Comparison of ENCODE assay signal across 9 cellular contexts in the genomic region with DNA sequence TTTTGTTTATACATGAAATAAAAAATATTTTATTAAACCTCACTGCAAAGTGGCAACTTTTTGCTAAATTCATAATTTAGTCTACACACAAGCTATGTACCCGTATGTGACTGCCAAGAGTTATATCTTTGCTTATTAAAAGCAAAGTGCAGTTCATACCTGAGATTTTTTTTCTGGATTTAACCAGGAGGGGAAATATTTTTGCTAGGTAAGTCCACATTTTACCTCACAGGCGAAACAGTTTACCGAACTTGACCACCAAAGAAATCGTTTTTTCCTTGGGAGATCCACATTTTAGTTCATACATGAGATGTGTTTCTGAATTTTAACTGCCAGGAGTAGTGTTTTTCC. TPM values are rescaled to one million over a fixed set of nuclear protein-coding genes. Genes with fewer than 3 reads are reported as not detected.
DNase-seq lines count a peak whose midpoint lies in the region; ATAC-seq lines count a peak whose summit lies in the region.
"Had no signal": no experiment of that assay in that cellular context is flagged by ENCODE, and none has a peak within 500 bp of the region (broad histone marks: within the 10 kb centered on the region; RNA-seq: fewer than 3 reads in every experiment).

No MANE protein-coding gene starts in this region.

- intact Hi-C loops in activated CD4-positive, alpha-beta memory T cell treated with anti-CD3 and anti-CD28 coated beads for 36 hours (cut with micrococcal nuclease), result loop anchor here (2.0 kb wide), 1 partner anchor 14 kb away; no protein-coding TSS in a partner anchor

- H3K27ac Mint-ChIP-seq in T-helper 1 cell treated with Interleukin-12 subunit alpha and Interleukin-12 subunit beta and Interleukin-4 antibody, amounts not matched to agents 30 μg/mL and 1 μg/mL, for 36 hours, result peak overlapping the region; percentile 45
- H3K27ac Mint-ChIP-seq in activated CD4-positive, alpha-beta memory T cell treated with anti-CD3 and anti-CD28 coated beads for 36 hours, result peak overlapping the region; percentile 77
- peak overlapping the region in 4 of 6 donors; percentile 36 to 51 (median 49) for H3K27ac Mint-ChIP-seq in immature natural killer cell
- peak overlapping the region; percentile 97 for H3K27ac Mint-ChIP-seq in stimulated activated memory B cell treated with anti-CD40 and anti-IgM and Interleukin-4, amounts not matched to agents 10 μg/mL and 1 μg/mL and 100 μg/mL, for 72 hours

- DNase-seq in T-helper 1 cell (no peak), immature natural killer cell (no peak), HuH-7 (ENCODE audit: low spot score) (no peak), dermis blood vessel endothelial cell (no peak)
- DNase-seq in activated CD4-positive, alpha-beta memory T cell treated with anti-CD3 and anti-CD28 coated beads for 36 hours, result no peak

- H3K4me3 Mint-ChIP-seq in T-helper 1 cell treated with Interleukin-12 subunit alpha and Interleukin-12 subunit beta and Interleukin-4 antibody, amounts not matched to agents 30 μg/mL and 1 μg/mL, for 36 hours, result peak overlapping the region; percentile 90
- peak overlapping the region; percentile 89 for H3K4me3 Mint-ChIP-seq in activated CD4-positive, alpha-beta memory T cell treated with anti-CD3 and anti-CD28 coated beads for 36 hours
- peak overlapping the region; percentile 86 to 92 (median 90) for H3K4me3 Mint-ChIP-seq in immature natural killer cell
- peak overlapping the region; percentile 94 for H3K4me3 Mint-ChIP-seq in stimulated activated memory B cell treated with anti-CD40 and anti-IgM and Interleukin-4, amounts not matched to agents 10 μg/mL and 1 μg/mL and 100 μg/mL, for 72 hours

- H3K36me3 Mint-ChIP-seq in T-helper 1 cell treated with Interleukin-12 subunit alpha and Interleukin-12 subunit beta and Interleukin-4 antibody, amounts not matched to agents 30 μg/mL and 1 μg/mL, for 36 hours (ENCODE audit: low read depth), result peaks cover 12% of the 10 kb centered on the region
- peaks cover 27% of the 10 kb centered on the region for H3K36me3 Mint-ChIP-seq in activated CD4-positive, alpha-beta memory T cell treated with anti-CD3 and anti-CD28 coated beads for 36 hours
- peaks cover 0 to 9% (median 4%) of the 10 kb centered on the region in 3 donors for H3K36me3 Mint-ChIP-seq in immature natural killer cell
- peaks cover 37% of the 10 kb centered on the region for H3K36me3 Mint-ChIP-seq in stimulated activated memory B cell treated with anti-CD40 and anti-IgM and Interleukin-4, amounts not matched to agents 10 μg/mL and 1 μg/mL and 100 μg/mL, for 72 hours

- no peaks in the 10 kb centered on the region for H3K27me3 Mint-ChIP-seq in T-helper 1 cell treated with Interleukin-12 subunit alpha and Interleukin-12 subunit beta and Interleukin-4 antibody, amounts not matched to agents 30 μg/mL and 1 μg/mL, for 36 hours (ENCODE audit: low read depth)
- no peaks in the 10 kb centered on the region for H3K27me3 Mint-ChIP-seq in activated CD4-positive, alpha-beta memory T cell treated with anti-CD3 and anti-CD28 coated beads for 36 hours
- peaks cover 15 to 27% (median 24%) of the 10 kb centered on the region in 3 donors for H3K27me3 Mint-ChIP-seq in immature natural killer cell (ENCODE audit: low read depth in 3 of 3)
- no peaks in the 10 kb centered on the region for H3K27me3 Mint-ChIP-seq in stimulated activated memory B cell treated with anti-CD40 and anti-IgM and Interleukin-4, amounts not matched to agents 10 μg/mL and 1 μg/mL and 100 μg/mL, for 72 hours

- ATAC-seq in stimulated activated memory B cell treated with anti-CD40 and anti-IgM and Interleukin-4, amounts not matched to agents 10 μg/mL and 1 μg/mL and 100 μg/mL, for 72 hours, result no peak
- no peak for ATAC-seq in GM19395 (IDR thresholded peaks at IDR 0.05; ENCODE audit: unreplicated experiment)

- H3K9me3 Mint-ChIP-seq in T-helper 1 cell treated with Interleukin-12 subunit alpha and Interleukin-12 subunit beta and Interleukin-4 antibody, amounts not matched to agents 30 μg/mL and 1 μg/mL, for 36 hours, result no peaks in the 10 kb centered on the region
- H3K9me3 Mint-ChIP-seq in activated CD4-positive, alpha-beta memory T cell treated with anti-CD3 and anti-CD28 coated beads for 36 hours, result no peaks in the 10 kb centered on the region
- H3K9me3 Mint-ChIP-seq in immature natural killer cell, result no peaks in the 10 kb centered on the region
- no peaks in the 10 kb centered on the region for H3K9me3 Mint-ChIP-seq in stimulated activated memory B cell treated with anti-CD40 and anti-IgM and Interleukin-4, amounts not matched to agents 10 μg/mL and 1 μg/mL and 100 μg/mL, for 72 hours

- POLR2A ChIA-PET in activated CD4-positive, alpha-beta memory T cell treated with anti-CD3 and anti-CD28 coated beads for 36 hours (lab: Charles Lee), result no interaction called here

- H3K4me1 Mint-ChIP-seq in T-helper 1 cell treated with Interleukin-12 subunit alpha and Interleukin-12 subunit beta and Interleukin-4 antibody, amounts not matched to agents 30 μg/mL and 1 μg/mL, for 36 hours (ENCODE audit: low read depth), result peaks cover 18% of the 10 kb centered on the region
- peaks cover 24% of the 10 kb centered on the region for H3K4me1 Mint-ChIP-seq in activated CD4-positive, alpha-beta memory T cell treated with anti-CD3 and anti-CD28 coated beads for 36 hours (ENCODE audit: low read depth)
- peaks cover 18 to 23% of the 10 kb centered on the region in 2 donors for H3K4me1 Mint-ChIP-seq in immature natural killer cell
- peaks cover 44% of the 10 kb centered on the region for H3K4me1 Mint-ChIP-seq in stimulated activated memory B cell treated with anti-CD40 and anti-IgM and Interleukin-4, amounts not matched to agents 10 μg/mL and 1 μg/mL and 100 μg/mL, for 72 hours

- CTCF ChIA-PET in activated CD4-positive, alpha-beta memory T cell treated with anti-CD3 and anti-CD28 coated beads for 36 hours (lab: Charles Lee), result no interaction called here

RNA-seq across cellular contexts. Expression of a gene that starts 12.2 kb away (rescaled TPM):
- 1 to 10 TPM in 1 of 2 experiments, under 1 TPM in 1; 0.56 to 1.2 TPM for total RNA-seq in activated CD4-positive, alpha-beta memory T cell treated with anti-CD3 and anti-CD28 coated beads for 36 hours
- under 1 TPM in 1 of 3 donors, not detected in 2; 0.94 TPM for polyA plus RNA-seq in immature natural killer cell
- total RNA-seq in dermis blood vessel endothelial cell, result 0.17 TPM in 1 of 2 replicates, not detected in the other
- total RNA-seq: RPMI7951 had no signal

RNA-seq across cellular contexts. Expression of a gene that starts 13.5 kb away (rescaled TPM):
- not detected for total RNA-seq in activated CD4-positive, alpha-beta memory T cell treated with anti-CD3 and anti-CD28 coated beads for 36 hours
- polyA plus RNA-seq in immature natural killer cell, result 10 to 100 TPM in 1 of 3 donors, 1 to 10 TPM in 1, under 1 TPM in 1; 0.96 to 10.8 (median 2.5) TPM
- 0.17 and 0.19 TPM in 2 replicates for total RNA-seq in dermis blood vessel endothelial cell

RNA-seq across cellular contexts. Expression of a gene that starts 19.3 kb away (rescaled TPM):
- total RNA-seq in activated CD4-positive, alpha-beta memory T cell treated with anti-CD3 and anti-CD28 coated beads for 36 hours, result 1 to 10 TPM; 2.8 to 3.4 TPM
- not detected for polyA plus RNA-seq in immature natural killer cell
- total RNA-seq in dermis blood vessel endothelial cell, result 1.3 and 1.5 TPM in 2 replicates

RNA-seq across cellular contexts. Expression of a gene that starts 31.8 kb away (rescaled TPM):
- total RNA-seq in activated CD4-positive, alpha-beta memory T cell treated with anti-CD3 and anti-CD28 coated beads for 36 hours, result 100 to 1,000 TPM; 123 to 134 TPM
- 10 to 100 TPM in 2 of 3 donors, 1 to 10 TPM in 1; 6.2 to 40.9 (median 11.1) TPM for polyA plus RNA-seq in immature natural killer cell
- total RNA-seq in dermis blood vessel endothelial cell, result 43.4 and 93.6 TPM in 2 replicates

RNA-seq across cellular contexts. Expression of a gene that starts 32.3 kb away (rescaled TPM):
- total RNA-seq in activated CD4-positive, alpha-beta memory T cell treated with anti-CD3 and anti-CD28 coated beads for 36 hours, result 10 to 100 TPM; 60.8 to 64.0 TPM
- 100 to 1,000 TPM; 115 to 148 (median 117) TPM for polyA plus RNA-seq in immature natural killer cell
- 64.0 and 84.9 TPM in 2 replicates for total RNA-seq in dermis blood vessel endothelial cell

Comparison
In these comparisons a context has a peak if more than half of its experiments do, and no peak if none do; other contexts are left out.
1. H3K27ac Mint-ChIP-seq: peak in every context shown above with its lines; median percentile 97 in stimulated activated memory B cell treated with anti-CD40 and anti-IgM and Interleukin-4, amounts not matched to agents 10 μg/mL and 1 μg/mL and 100 μg/mL, for 72 hours; 77 in activated CD4-positive, alpha-beta memory T cell treated with anti-CD3 and anti-CD28 coated beads for 36 hours; 49 in immature natural killer cell; 45 in T-helper 1 cell treated with Interleukin-12 subunit alpha and Interleukin-12 subunit beta and Interleukin-4 antibody, amounts not matched to agents 30 μg/mL and 1 μg/mL, for 36 hours.